ENCODE assay signal across 11 cellular contexts in the genomic region with DNA sequence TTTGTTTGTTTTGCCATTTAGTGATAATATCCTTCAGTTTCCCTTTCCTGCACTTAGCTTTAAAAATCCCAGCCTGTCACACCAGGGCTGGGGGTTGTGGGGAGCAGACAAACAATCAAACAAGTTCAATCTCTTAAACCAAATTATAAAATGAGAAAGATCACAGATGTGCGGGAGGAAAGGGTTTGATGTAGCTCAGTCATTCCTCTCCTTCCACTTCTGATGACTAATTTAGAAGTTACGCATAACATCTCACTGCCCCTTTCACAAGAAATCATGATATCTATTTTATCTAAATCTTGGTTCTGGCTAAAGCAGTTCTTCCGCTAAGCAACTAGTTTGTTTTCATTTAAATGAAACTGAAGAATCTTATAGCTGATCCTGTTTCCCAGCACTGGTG. TPM values are rescaled to one million over a fixed set of nuclear protein-coding genes. Genes with fewer than 3 reads are reported as not detected.
DNase-seq lines count a peak whose midpoint lies in the region; ATAC-seq and TF ChIP-seq lines count a peak whose summit lies in the region.
"Had no signal": no experiment of that assay in that cellular context is flagged by ENCODE, and none has a peak within 500 bp of the region (broad histone marks: within the 10 kb centered on the region; RNA-seq: fewer than 3 reads in every experiment).

No MANE protein-coding gene starts in this region.

- H3K36me3 ChIP-seq in kidney epithelial cell (ENCODE audit: control insufficient read depth, insufficient read depth, low read length) (no peaks in the 10 kb centered on the region), stomach (no peaks in the 10 kb centered on the region)

- no peak for TF ChIP-seq CTCF in AG09319 (IDR thresholded peaks at IDR 0.05; ENCODE audit: low read depth, low read length)
- no peak for TF ChIP-seq CTCF in kidney epithelial cell (IDR thresholded peaks at IDR 0.05; ENCODE audit: insufficient read depth, low read length, poor library complexity, severe bottlenecking)
- TF ChIP-seq CTCF in stomach (IDR thresholded peaks at IDR 0.05), result no peak

- no peak for TF ChIP-seq POLR2A in stomach (IDR thresholded peaks at IDR 0.05)

- H3K4me3 ChIP-seq in kidney epithelial cell (ENCODE audit: low read depth, low read length), result no peak overlapping the region
- no peak overlapping the region for H3K4me3 ChIP-seq in stomach

- H3K36me3 Mint-ChIP-seq in activated naive CD4-positive, alpha-beta T cell treated with anti-CD3 and anti-CD28 coated beads, Interleukin-2, amount 50 U/mL, for 72 hours, result peaks cover 0 to 6% of the 10 kb centered on the region in 2 donors

- WGBS in stomach, 5 donors, result 57 to 70% (median 66%) methylated on average over 3 of the region's 3 CpGs

- peak overlapping the region in 1 of 5 donors; percentile 28 for H3K27ac ChIP-seq in stomach

- ATAC-seq in activated naive CD4-positive, alpha-beta T cell treated with anti-CD3 and anti-CD28 coated beads, Interleukin-2, amount 50 U/mL, for 72 hours, result peak; percentile 61 to 72
- no peak for ATAC-seq in GM19351 (IDR thresholded peaks at IDR 0.05; ENCODE audit: unreplicated experiment)

- intact Hi-C loops in stomach (cut with DNase I; ENCODE audit: low total_unique reads), result no loop called here

- peaks cover 0 to 6% of the 10 kb centered on the region in 2 donors for H3K9me3 Mint-ChIP-seq in activated naive CD4-positive, alpha-beta T cell treated with anti-CD3 and anti-CD28 coated beads, Interleukin-2, amount 50 U/mL, for 72 hours

- peak; percentile 66 for DNase-seq in AG09319 (ENCODE audit: extremely low read depth, low read depth)
- peak; percentile 70 for DNase-seq in HS-5 (ENCODE audit: low read depth)
- DNase-seq in activated naive CD4-positive, alpha-beta T cell treated with anti-CD3 and anti-CD28 coated beads, Interleukin-2, amount 50 U/mL, for 72 hours (ENCODE audit: low spot score in 2 of 2), result peak in 1 of 2 donors; percentile 34
- peak; percentile 44 for DNase-seq in kidney epithelial cell (ENCODE audit: low read depth)
- no peak for DNase-seq in NCI-H2107 treated with DMSO at 0.1 percent for 48 hours (lab: John Stamatoyannopoulos, UW; ENCODE audit: unreplicated experiment)
- no peak for DNase-seq in stomach
- no peak for DNase-seq in NOMO-1 (lab: John Stamatoyannopoulos, UW; ENCODE audit: unreplicated experiment in 2 of 2)
- DNase-seq: DMS79, NCI-H1105 treated with DMSO at 0.1 percent for 48 hours, Right ventricle myocardium superior had no signal

- no peak for TF ChIP-seq EP300 in stomach (IDR thresholded peaks at IDR 0.05)

- no peaks in the 10 kb centered on the region for H3K9me3 ChIP-seq in stomach

- peak overlapping the region; percentile 99 to 100 for H3K27ac Mint-ChIP-seq in activated naive CD4-positive, alpha-beta T cell treated with anti-CD3 and anti-CD28 coated beads, Interleukin-2, amount 50 U/mL, for 72 hours

- no peaks in the 10 kb centered on the region for H3K4me1 ChIP-seq in stomach

- H3K27me3 ChIP-seq in kidney epithelial cell (ENCODE audit: control insufficient read depth, insufficient read depth, low read length), result no peaks in the 10 kb centered on the region
- peaks cover 0 to 12% (median 3%) of the 10 kb centered on the region in 3 donors for H3K27me3 ChIP-seq in stomach

RNA-seq across cellular contexts. Expression of a gene that starts 34.1 kb away (rescaled TPM):
- total RNA-seq in activated naive CD4-positive, alpha-beta T cell treated with anti-CD3 and anti-CD28 coated beads, Interleukin-2, amount 50 U/mL, for 72 hours, result 10 to 100 TPM; 23.5 to 36.6 TPM
- total RNA-seq in kidney epithelial cell (31.3 and 46.6 TPM in 2 replicates), stomach (100 to 1,000 TPM in 1 of 5 donors, 10 to 100 TPM in 4; 14.5 to 167 (median 68.8) TPM)
- polyA plus RNA-seq in stomach, result 10 to 100 TPM in 2 of 3 donors, 1 to 10 TPM in 1; 6.8 to 12.9 (median 12.5) TPM

Comparison
In these comparisons a context has a peak if more than half of its experiments do, and no peak if none do; other contexts are left out.
1. DNase-seq: peak in AG09319 (single experiment), HS-5 (single experiment) and kidney epithelial cell (single experiment); none in NCI-H2107 treated with DMSO at 0.1 percent for 48 hours (single experiment), stomach (single experiment) and NOMO-1 (0 of 2).